ENCODE assay signal across 19 cellular contexts in genomic region chr1:45443580-45444446, GRCh38. TPM values are rescaled to one million over a fixed set of nuclear protein-coding genes. Genes with fewer than 3 reads are reported as not detected.
DNase-seq lines count a peak whose midpoint lies in the region; ATAC-seq, FAIRE-seq and TF ChIP-seq lines count a peak whose summit lies in the region.
"Had no signal": no experiment of that assay in that cellular context is flagged by ENCODE, and none has a peak within 500 bp of the region (broad histone marks: within the 10 kb centered on the region; RNA-seq: fewer than 3 reads in every experiment).

No MANE protein-coding gene starts in this region.

- DNase-seq in NCI-H2171 treated with DMSO at 0.1 percent for 48 hours (lab: John Stamatoyannopoulos, UW) (peak; percentile 18), NCI-H2171 (lab: John Stamatoyannopoulos, UW) (no peak), LNCaP clone FGC (ENCODE audit: low read depth) (peak; percentile 62), hepatocyte (ENCODE audit: low spot score) (peak; percentile 5), small intestine (peak; percentile 91), HFFc6 (no peak), NCI-H2081 treated with DMSO at 0.1 percent for 48 hours (lab: John Stamatoyannopoulos, UW) (no peak)
- DNase-seq: 8988T; CD8-positive, alpha-beta T cell; DMS 273 treated with DMSO at 0.1 percent for 48 hours; DMS53; DND-41; EL; GM23248; HCEC 1CT had no signal

- H3K4me2 ChIP-seq in hepatocyte, result peak overlapping the region; percentile 5
- H3K4me2 ChIP-seq: BLaER1 had no signal

- no peaks in the 10 kb centered on the region for H3K36me3 Mint-ChIP-seq in HFFc6 (ENCODE audit: low read depth)
- H3K36me3 Mint-ChIP-seq: CD8-positive, alpha-beta T cell had no signal

- H3K27ac ChIP-seq in hepatocyte (no peak overlapping the region), small intestine (ENCODE audit: low read depth in 1 of 2, low read length in 1 of 2) (peak overlapping the region in 1 of 2 donors; percentile 27)
- H3K27ac ChIP-seq: BLaER1, GM23248 had no signal

- TF ChIP-seq CTCF in LNCaP clone FGC (IDR thresholded peaks at IDR 0.05; ENCODE audit: control insufficient read depth, extremely low read depth, insufficient read depth) (no peak), hepatocyte (IDR thresholded peaks at IDR 0.05; ENCODE audit: poor library complexity) (no peak), HFFc6 (IDR thresholded peaks at IDR 0.05) (no peak)

- no peaks in the 10 kb centered on the region for H4K20me1 ChIP-seq in hepatocyte (ENCODE audit: insufficient read depth, poor library complexity, severe bottlenecking)
- H4K20me1 ChIP-seq: BLaER1 had no signal

- H3K27me3 ChIP-seq in hepatocyte (no peaks in the 10 kb centered on the region), small intestine (ENCODE audit: control insufficient read depth in 2 of 2, insufficient read depth in 2 of 2, low read length in 2 of 2) (no peaks in the 10 kb centered on the region)
- H3K27me3 ChIP-seq: BLaER1 had no signal

- H3K4me1 ChIP-seq in hepatocyte (ENCODE audit: insufficient read depth), result no peaks in the 10 kb centered on the region
- H3K4me1 ChIP-seq in small intestine (ENCODE audit: control insufficient read depth in 2 of 2, insufficient read depth in 1 of 2, low read depth in 1 of 2, low read length in 1 of 2), result peaks cover 0 to 9% of the 10 kb centered on the region in 2 donors
- H3K4me1 ChIP-seq: BLaER1 had no signal

- FAIRE-seq in small intestine (lab: Jason Lieb, UNC), result peak; percentile 76
- FAIRE-seq: G401.6, HTR-8/SVneo had no signal

- no peaks in the 10 kb centered on the region for H3K9me3 Mint-ChIP-seq in HFFc6
- H3K9me3 Mint-ChIP-seq: CD8-positive, alpha-beta T cell had no signal

- H3K4me3 ChIP-seq in LNCaP clone FGC (ENCODE audit: low read depth, low read length) (no peak overlapping the region), hepatocyte (no peak overlapping the region), small intestine (ENCODE audit: low read depth in 1 of 2, low read length in 2 of 2) (no peak overlapping the region)
- H3K4me3 ChIP-seq: BLaER1, GM23248 had no signal

- H3K27me3 Mint-ChIP-seq in HFFc6 (ENCODE audit: insufficient read depth), result peaks cover 13% of the 10 kb centered on the region

- no peak overlapping the region for H3K27ac Mint-ChIP-seq in HFFc6
- H3K27ac Mint-ChIP-seq: CD8-positive, alpha-beta T cell had no signal

- H3K9me3 ChIP-seq in hepatocyte (ENCODE audit: low read depth) (no peaks in the 10 kb centered on the region), small intestine (ENCODE audit: control insufficient read depth, low read depth) (no peaks in the 10 kb centered on the region)
- H3K9me3 ChIP-seq: BLaER1 had no signal

- H3K79me2 ChIP-seq in hepatocyte, result no peaks in the 10 kb centered on the region

- H3K36me3 ChIP-seq in hepatocyte (replicated peaks; ENCODE audit: insufficient read depth, low read depth) (no peaks in the 10 kb centered on the region), small intestine (ENCODE audit: control insufficient read depth in 2 of 2, insufficient read depth in 2 of 2, low read length in 2 of 2) (no peaks in the 10 kb centered on the region)
- H3K36me3 ChIP-seq: BLaER1 had no signal

- H2AFZ ChIP-seq in hepatocyte, result no peak overlapping the region
- H2AFZ ChIP-seq: GM23248 had no signal

- WGBS in hepatocyte (ENCODE audit: low lambda C conversion rate, missing lambda C conversion rate), result 66% methylated on average over 7 of the region's 7 CpGs
- 18 to 66% (median 37%) methylated on average over 7 of the region's 7 CpGs for WGBS in small intestine, 3 donors

- no peak overlapping the region for H3K4me3 Mint-ChIP-seq in HFFc6
- H3K4me3 Mint-ChIP-seq: CD8-positive, alpha-beta T cell had no signal

- no peak for ATAC-seq in HG02970 (IDR thresholded peaks at IDR 0.05; ENCODE audit: low FRiP score, unreplicated experiment)
- ATAC-seq: CD8-positive, alpha-beta T cell had no signal

- peaks cover 12% of the 10 kb centered on the region for H3K4me1 Mint-ChIP-seq in HFFc6 (ENCODE audit: low read depth)

- no peaks in the 10 kb centered on the region for H3K9me2 ChIP-seq in hepatocyte (replicated peaks; ENCODE audit: insufficient read depth)

RNA-seq across cellular contexts. Expression of gene TESK2, which starts 47.1 kb away (rescaled TPM):
- 8.2 and 8.6 TPM in 2 replicates for total RNA-seq in hepatocyte
- polyA plus RNA-seq in hepatocyte (6.2 and 6.4 TPM in 2 replicates), small intestine (10 to 100 TPM in 2 of 3 donors, 1 to 10 TPM in 1; 5.5 to 22.1 (median 12.7) TPM)
- 1 to 10 TPM in 2 of 6 experiments, under 1 TPM in 4; 0.54 to 1.4 (median 0.82) TPM for total RNA-seq in HFFc6 (2021; fragmentation: NEBNext Ultra II Directional; extraction: Animal tissue kit (Norgen Biotek cat#: 25700))

RNA-seq across cellular contexts. Expression of gene CCDC163, which starts 56.1 kb away (rescaled TPM):
- total RNA-seq in hepatocyte, result 0.60 and 1.2 TPM in 2 replicates
- polyA plus RNA-seq in hepatocyte (0.62 and 3.3 TPM in 2 replicates), small intestine (1 to 10 TPM in 2 of 3 donors, under 1 TPM in 1; 0.67 to 4.8 (median 1.6) TPM)
- total RNA-seq in HFFc6 (2021; fragmentation: NEBNext Ultra II Directional; extraction: Animal tissue kit (Norgen Biotek cat#: 25700)), result 1 to 10 TPM; 1.3 to 2.4 (median 1.7) TPM

RNA-seq across cellular contexts. Expression of gene MMACHC, which starts 56.3 kb away (rescaled TPM):
- total RNA-seq in hepatocyte, result 5.7 and 11.5 TPM in 2 replicates
- 0.86 and 2.2 TPM in 2 replicates for polyA plus RNA-seq in hepatocyte
- 1 to 10 TPM; 1.3 to 8.8 (median 1.6) TPM for polyA plus RNA-seq in small intestine
- total RNA-seq in HFFc6 (2021; fragmentation: NEBNext Ultra II Directional; extraction: Animal tissue kit (Norgen Biotek cat#: 25700)), result 10 to 100 TPM; 11.1 to 12.9 (median 12.4) TPM

Comparison
In these comparisons a context has a peak if more than half of its experiments do, and no peak if none do; other contexts are left out.
1. DNase-seq: peak in NCI-H2171 treated with DMSO at 0.1 percent for 48 hours (single experiment), LNCaP clone FGC (single experiment), hepatocyte (single experiment) and small intestine (single experiment); none in NCI-H2171 (single experiment), HFFc6 (single experiment) and NCI-H2081 treated with DMSO at 0.1 percent for 48 hours (single experiment).